ENCODE assay signal across 15 cellular contexts in the genomic region with DNA sequence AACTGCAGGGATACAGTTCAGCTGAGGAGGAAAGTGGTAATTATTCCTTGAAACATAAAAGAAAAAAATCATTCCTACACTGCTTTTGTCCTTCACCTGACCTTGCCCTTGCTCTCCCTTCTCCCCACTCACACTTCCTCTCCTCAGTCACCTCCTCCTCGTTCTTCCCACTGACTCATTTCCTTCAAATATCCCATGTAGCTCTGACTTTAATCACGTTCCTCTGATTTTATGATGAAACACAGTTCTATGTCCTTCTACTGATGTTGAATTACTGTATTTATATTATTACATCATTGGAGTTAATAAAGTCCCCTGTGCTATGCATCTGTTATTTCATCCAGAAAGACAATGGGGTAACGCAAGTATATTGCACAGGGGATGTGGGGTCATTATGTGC.
DNase-seq lines count a peak whose midpoint lies in the region; ATAC-seq, FAIRE-seq and TF ChIP-seq lines count a peak whose summit lies in the region.
"Had no signal": no experiment of that assay in that cellular context is flagged by ENCODE, and none has a peak within 500 bp of the region (broad histone marks: within the 10 kb centered on the region; RNA-seq: fewer than 3 reads in every experiment).

No MANE protein-coding gene starts in this region.

- no peak overlapping the region for H4K8ac ChIP-seq in H1 (ENCODE audit: extremely low read depth, insufficient read depth, low read length)

- H4K20me1 ChIP-seq in H1 (replicated peaks in 1 of 2; ENCODE audit: control insufficient read depth in 1 of 2, insufficient read depth in 2 of 2, low read length in 2 of 2): no peaks in the 10 kb centered on the region
- H4K20me1 ChIP-seq in smooth muscle cell (ENCODE audit: low read depth): no peaks in the 10 kb centered on the region
- H4K20me1 ChIP-seq: BLaER1 treated with 17β-estradiol and CSF1 and Interleukin-3, amounts not matched to agents 10 nM and 100 nM had no signal

- no peak overlapping the region for H3K4me3 ChIP-seq in H1 (ENCODE audit: extremely low read depth in 1 of 4, insufficient read depth in 2 of 4, low read depth in 3 of 4, low read length in 4 of 4)
- no peak overlapping the region for H3K4me3 ChIP-seq in smooth muscle cell
- H3K4me3 ChIP-seq: BLaER1 treated with 17β-estradiol and CSF1 and Interleukin-3, amounts not matched to agents 10 nM and 100 nM; GM23338 had no signal

- no peak overlapping the region for H3K18ac ChIP-seq in H1 (ENCODE audit: extremely low read depth, low read length)

- H3K36me3 ChIP-seq in H1 (ENCODE audit: control insufficient read depth in 2 of 4, insufficient read depth in 4 of 4, low read length in 3 of 4) (no peaks in the 10 kb centered on the region), smooth muscle cell (ENCODE audit: low read depth) (no peaks in the 10 kb centered on the region)
- H3K36me3 ChIP-seq: BLaER1 treated with 17β-estradiol and CSF1 and Interleukin-3, amounts not matched to agents 10 nM and 100 nM had no signal

- H2BK15ac ChIP-seq in H1 (ENCODE audit: low read length): no peak overlapping the region

- TF ChIP-seq EP300 in H1 (IDR thresholded peaks at IDR 0.05; ENCODE audit: borderline replicate concordance in 1 of 2, low read depth in 2 of 2, low read length in 2 of 2): no peak

- no peaks in the 10 kb centered on the region for H3K27me3 ChIP-seq in H1 (replicated peaks in 1 of 4; ENCODE audit: control insufficient read depth in 3 of 4, extremely low read depth in 1 of 4, insufficient read depth in 3 of 4, low read length in 3 of 4)
- H3K27me3 ChIP-seq in smooth muscle cell (ENCODE audit: low read depth): no peaks in the 10 kb centered on the region
- H3K27me3 ChIP-seq: BLaER1 treated with 17β-estradiol and CSF1 and Interleukin-3, amounts not matched to agents 10 nM and 100 nM had no signal

- DNase-seq in H54 (ENCODE audit: insufficient read length, low spot score) (no peak), LHCN-M2 (ENCODE audit: low read depth) (peak; percentile 14), H1 (ENCODE audit: low read depth in 1 of 2, low spot score in 2 of 2) (no peak), smooth muscle cell (lab: John Stamatoyannopoulos, UW; ENCODE audit: unreplicated experiment) (no peak), dedifferentiated amniotic fluid mesenchymal stem cell (ENCODE audit: extremely low spot score) (no peak), medulla oblongata (ENCODE audit: extremely low spot score) (no peak)
- DNase-seq: Calu3; CD8-positive, alpha-beta T cell; H9 had no signal

- no peak overlapping the region for H4K91ac ChIP-seq in H1 (replicated peaks; ENCODE audit: insufficient read length, low read length)

- no peak overlapping the region for H3K56ac ChIP-seq in H1 (replicated peaks; ENCODE audit: insufficient read length, low read depth, low read length)

- no peaks in the 10 kb centered on the region for H3K23me2 ChIP-seq in H1 (ENCODE audit: low read depth, low read length)

- no peaks in the 10 kb centered on the region for H3F3A ChIP-seq in smooth muscle cell (ENCODE audit: low read depth)

- peak overlapping the region; percentile 54; the same call in 1 of the 2 replicates for H2BK12ac ChIP-seq in H1 (ENCODE audit: low read depth, low read length)

- H3K14ac ChIP-seq in H1 (ENCODE audit: insufficient read length): no peak overlapping the region

- no peak overlapping the region for H4K5ac ChIP-seq in H1 (ENCODE audit: insufficient read length, low read depth, low read length)

- no peak for TF ChIP-seq CTCF in H1 (IDR thresholded peaks at IDR 0.05; ENCODE audit: control extremely low read depth in 1 of 3, insufficient read depth in 1 of 3, low read depth in 1 of 3, low read length in 3 of 3)
- no peak for TF ChIP-seq CTCF in smooth muscle cell (IDR thresholded peaks at IDR 0.05; ENCODE audit: borderline replicate concordance, insufficient read depth, poor library complexity, severe bottlenecking)

- H3K4me2 ChIP-seq in H1 (ENCODE audit: insufficient read depth in 1 of 2, low read depth in 2 of 2, low read length in 2 of 2) (no peak overlapping the region), smooth muscle cell (no peak overlapping the region)
- H3K4me2 ChIP-seq: GM23338 had no signal

- H3K9ac ChIP-seq in H1 (replicated peaks in 1 of 4; ENCODE audit: extremely low read depth in 1 of 4, low read depth in 3 of 4, low read length in 3 of 4): no peak overlapping the region
- H3K9ac ChIP-seq in smooth muscle cell (ENCODE audit: low read depth): no peak overlapping the region
- H3K9ac ChIP-seq: BLaER1 treated with 17β-estradiol and CSF1 and Interleukin-3, amounts not matched to agents 10 nM and 100 nM had no signal

- H3K9me3 ChIP-seq in H1 (ENCODE audit: insufficient read depth in 2 of 2, low read depth in 1 of 2, low read length in 1 of 2) (no peaks in the 10 kb centered on the region), smooth muscle cell (replicated peaks; ENCODE audit: low read depth) (no peaks in the 10 kb centered on the region)
- H3K9me3 ChIP-seq: BLaER1 treated with 17β-estradiol and CSF1 and Interleukin-3, amounts not matched to agents 10 nM and 100 nM had no signal

- no peak overlapping the region for H2AK5ac ChIP-seq in H1 (ENCODE audit: low read depth, low read length)

- FAIRE-seq in H54 (lab: Jason Lieb, UNC) (peak; percentile 48), H1 (lab: Jason Lieb, UNC) (no peak)
- FAIRE-seq: G401.6, GM12892, GM18507 had no signal

- H3K23ac ChIP-seq in H1 (ENCODE audit: insufficient read length): no peak overlapping the region

- no peak for TF ChIP-seq RAD21 in H1 (IDR thresholded peaks at IDR 0.05 in 1 of 2, conservative IDR thresholded peaks at IDR 0.05 in 1 of 2; ENCODE audit: low read depth in 2 of 2, low read length in 2 of 2)

- H3K4me1 ChIP-seq in H1 (replicated peaks in 1 of 4; ENCODE audit: control insufficient read depth in 3 of 4, insufficient read depth in 4 of 4, low read length in 3 of 4) (no peaks in the 10 kb centered on the region; a peak in 1 of 7 replicates), smooth muscle cell (ENCODE audit: low read depth) (no peaks in the 10 kb centered on the region)

- no peak overlapping the region for H2BK5ac ChIP-seq in H1 (ENCODE audit: low read depth, low read length)

- H3K79me1 ChIP-seq in H1 (ENCODE audit: low read depth, low read length): no peaks in the 10 kb centered on the region

- H3K27ac ChIP-seq in H1 (ENCODE audit: low read depth, low read length): no peak overlapping the region
- no peak overlapping the region for H3K27ac ChIP-seq in smooth muscle cell (ENCODE audit: low read depth)
- H3K27ac ChIP-seq: BLaER1 treated with 17β-estradiol and CSF1 and Interleukin-3, amounts not matched to agents 10 nM and 100 nM had no signal

- H2AFZ ChIP-seq in H1 (ENCODE audit: low read length) (no peak overlapping the region), smooth muscle cell (ENCODE audit: low read depth) (peak overlapping the region; percentile 63)
- H2AFZ ChIP-seq: GM23338 had no signal

- H3K4ac ChIP-seq in H1 (replicated peaks; ENCODE audit: insufficient read length, low read depth, low read length): no peak overlapping the region

- CTCF ChIA-PET in H1 (lab: Charles Lee; ENCODE audit: partially characterized antibody): no interaction called here

- no peak for ATAC-seq in HG03457 (IDR thresholded peaks at IDR 0.05; ENCODE audit: unreplicated experiment)
- ATAC-seq: CD8-positive, alpha-beta T cell; GM23338 had no signal

- H3K79me2 ChIP-seq in H1 (ENCODE audit: control insufficient read depth in 1 of 2, insufficient read depth in 2 of 2, low read length in 2 of 2) (no peaks in the 10 kb centered on the region), smooth muscle cell (ENCODE audit: low read depth) (no peaks in the 10 kb centered on the region)

- H2BK20ac ChIP-seq in H1 (ENCODE audit: low read length): no peak overlapping the region

- WGBS in H1 (ENCODE audit: extremely low coverage in 1 of 2, insufficient coverage in 1 of 2, insufficient read length in 1 of 2, insufficient replicate concordance in 2 of 2, low coverage in 1 of 2, low lambda C conversion rate in 2 of 2, missing lambda C conversion rate in 1 of 2), 2 experiments: 91% methylated on average over 3 of the region's 3 CpGs; no CpG with 5 or more reads in 1 of the 2 experiments
- 54% methylated on average over 3 of the region's 3 CpGs for WGBS in smooth muscle cell (ENCODE audit: low lambda C conversion rate)

- TF ChIP-seq POLR2A in H54 (IDR thresholded peaks at IDR 0.05; ENCODE audit: low read depth, low read length) (no peak), H1 (IDR thresholded peaks at IDR 0.05; ENCODE audit: control extremely low read depth in 1 of 2, low read depth in 2 of 2, low read length in 2 of 2) (no peak)

- POLR2A ChIA-PET in H1 (lab: Charles Lee; ENCODE audit: partially characterized antibody): no interaction called here

- no peak overlapping the region for H2BK120ac ChIP-seq in H1 (replicated peaks; ENCODE audit: low read depth, low read length)

TF ChIP-seq in H1, 55 proteins besides CTCF, POLR2A, EP300 and RAD21:
- TF ChIP-seq SP4 (IDR thresholded peaks at IDR 0.05; ENCODE audit: low read length): no peak
- no peak for TF ChIP-seq JUN (IDR thresholded peaks at IDR 0.05; ENCODE audit: low read depth, low read length)
- TF ChIP-seq CEBPB (IDR thresholded peaks at IDR 0.05; ENCODE audit: low read depth, low read length): no peak
- TF ChIP-seq SIRT6 (IDR thresholded peaks at IDR 0.05; ENCODE audit: low read length): no peak
- TF ChIP-seq NANOG (IDR thresholded peaks at IDR 0.05; ENCODE audit: insufficient read depth, low read depth, low read length, poor library complexity, severe bottlenecking): no peak
- TF ChIP-seq CHD1 (IDR thresholded peaks at IDR 0.05; ENCODE audit: low read depth, low read length): no peak
- TF ChIP-seq ATF3 (IDR thresholded peaks at IDR 0.05; ENCODE audit: insufficient read depth, low read depth, low read length): no peak
- no peak for TF ChIP-seq KDM4A (IDR thresholded peaks at IDR 0.05; ENCODE audit: low read depth, low read length, severe bottlenecking)
- no peak for TF ChIP-seq SP1 (IDR thresholded peaks at IDR 0.05; ENCODE audit: low read depth, low read length)
TF ChIP-seq in H1: peak in this region for 0.
